17 cellular contexts compared by ENCODE assay signal in the genomic region with DNA sequence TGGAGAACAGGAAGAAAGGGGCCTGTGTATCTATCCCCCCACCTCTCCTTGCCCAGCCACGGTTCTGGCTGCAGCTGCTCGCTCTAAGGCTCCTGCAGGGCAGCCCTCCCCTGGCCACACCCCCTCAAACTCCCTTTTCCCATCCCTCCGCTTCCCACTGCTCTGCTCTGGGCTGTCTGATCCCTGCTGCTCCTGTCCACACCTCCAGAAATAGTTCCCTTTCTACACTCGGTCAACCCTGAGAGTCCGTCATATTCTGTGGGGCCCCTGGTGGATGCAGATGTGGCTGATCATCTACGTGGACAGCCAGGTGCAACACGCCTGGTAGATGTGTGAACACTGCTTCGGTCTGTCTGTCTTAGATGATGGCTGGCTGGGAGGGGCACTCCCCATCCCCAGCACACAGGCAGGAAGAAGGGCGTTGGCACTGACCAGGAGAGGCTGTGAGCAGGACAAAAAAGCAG. TPM values are rescaled to one million over a fixed set of nuclear protein-coding genes. Genes with fewer than 3 reads are reported as not detected.
DNase-seq lines count a peak whose midpoint lies in the region; ATAC-seq and TF ChIP-seq lines count a peak whose summit lies in the region.
"Had no signal": no experiment of that assay in that cellular context is flagged by ENCODE, and none has a peak within 500 bp of the region (broad histone marks: within the 10 kb centered on the region; RNA-seq: fewer than 3 reads in every experiment).

No MANE protein-coding gene starts in this region.

- no peaks in the 10 kb centered on the region for H3K36me3 Mint-ChIP-seq in endothelial cell (ENCODE audit: low read depth, unreplicated experiment)

- no peaks in the 10 kb centered on the region for H3K9me3 Mint-ChIP-seq in endothelial cell (ENCODE audit: unreplicated experiment)
- H3K9me3 Mint-ChIP-seq: central memory CD8-positive, alpha-beta T cell had no signal

- TF ChIP-seq EP300 in stomach (IDR thresholded peaks at IDR 0.05), result no peak

- TF ChIP-seq CTCF in stomach (IDR thresholded peaks at IDR 0.05), result no peak
- TF ChIP-seq CTCF in endothelial cell (IDR thresholded peaks at IDR 0.05; ENCODE audit: unreplicated experiment), result no peak

- no peak overlapping the region for H3K4me3 Mint-ChIP-seq in endothelial cell (ENCODE audit: unreplicated experiment)
- H3K4me3 Mint-ChIP-seq: activated B cell treated with CpG ODN at 0.5 μM for 24 hours; activated T-helper 1 cell treated with anti-CD3 and anti-CD28 coated beads, Interleukin-12 subunit alpha, Interleukin-12 subunit beta, Interleukin-2, Interleukin-4 antibody, amounts not matched to agents 30 ng/mL and 10 ng/mL and 1 ng/mL, durations not matched to agents 14 hours and 24 hours and 36 hours; central memory CD8-positive, alpha-beta T cell had no signal

- H3K27ac ChIP-seq in stomach, result peak overlapping the region; percentile 21 to 82 (median 71)
- H3K27ac ChIP-seq: gastrocnemius medialis had no signal

- peaks cover 8% of the 10 kb centered on the region for H3K27me3 Mint-ChIP-seq in endothelial cell (ENCODE audit: unreplicated experiment)

- no peak overlapping the region for H3K27ac Mint-ChIP-seq in endothelial cell (ENCODE audit: unreplicated experiment)
- H3K27ac Mint-ChIP-seq: activated B cell treated with CpG ODN at 0.5 μM for 24 hours had no signal

- H3K4me1 ChIP-seq in stomach, result peaks cover 15 to 29% (median 25%) of the 10 kb centered on the region in 4 donors

- DNase-seq in H7 (peak; percentile 66), stomach (no peak), endothelial cell (ENCODE audit: low spot score) (no peak)
- DNase-seq: activated B cell treated with CpG ODN at 0.5 μM for 24 hours, DMS79 treated with DMSO at 0.1 percent for 48 hours, gastrocnemius medialis, NCI-H2171, RPMI8226 had no signal

- H3K9me3 ChIP-seq in iPS-18c (ENCODE audit: control insufficient read depth, insufficient read depth, low read length) (no peaks in the 10 kb centered on the region), stomach (peaks cover 0 to 5% (median 2%) of the 10 kb centered on the region in 4 donors)
- H3K9me3 ChIP-seq: gastrocnemius medialis had no signal

- H3K27me3 ChIP-seq in H7 (ENCODE audit: control insufficient read depth, insufficient read depth, low read length) (peaks cover 5% of the 10 kb centered on the region), stomach (peaks cover 0 to 10% (median 0%) of the 10 kb centered on the region in 3 donors)

- WGBS in stomach, 5 donors, result 57 to 64% (median 59%) methylated on average over 8 to 9 of the region's 9 CpGs

- TF ChIP-seq POLR2A in stomach (IDR thresholded peaks at IDR 0.05), result no peak

- intact Hi-C loops in stomach (cut with DNase I; ENCODE audit: low total_unique reads), result no loop called here

- ATAC-seq in SK-N-SH treated with all-trans-retinoic acid at 6 μM for 48 hours (peak; percentile 43), HG03432 (IDR thresholded peaks at IDR 0.05; ENCODE audit: unreplicated experiment) (no peak), HG03378 (IDR thresholded peaks at IDR 0.05; ENCODE audit: unreplicated experiment) (no peak), HG02973 (IDR thresholded peaks at IDR 0.05; ENCODE audit: unreplicated experiment) (no peak)
- ATAC-seq: gastrocnemius medialis had no signal

- H3K36me3 ChIP-seq in H7 (replicated peaks; ENCODE audit: control insufficient read depth, insufficient read depth, low read length), result no peaks in the 10 kb centered on the region
- H3K36me3 ChIP-seq in stomach, result no peaks in the 10 kb centered on the region
- H3K36me3 ChIP-seq: gastrocnemius medialis had no signal

- peaks cover 3% of the 10 kb centered on the region for H3K4me1 Mint-ChIP-seq in endothelial cell (ENCODE audit: unreplicated experiment)

- H3K4me3 ChIP-seq in H7 (ENCODE audit: insufficient read depth, low read depth, low read length) (no peak overlapping the region), iPS-18c (ENCODE audit: insufficient read depth, low read depth, low read length) (0 out of 2 replicates have a peak overlapping the region, but pooled peaks have one; percentile 1), stomach (no peak overlapping the region)
- H3K4me3 ChIP-seq: gastrocnemius medialis had no signal

TF ChIP-seq in SK-N-SH treated with all-trans-retinoic acid at 6 μM for 48 hours, 23 proteins besides CTCF, POLR2A, EP300 and RAD21:
- no peak for TF ChIP-seq ISL1 (CRISPR knock-in tag; IDR thresholded peaks at IDR 0.05)
- TF ChIP-seq OSR1 (CRISPR knock-in tag; IDR thresholded peaks at IDR 0.05), result no peak
- no peak for TF ChIP-seq ZNF8 (CRISPR knock-in tag; IDR thresholded peaks at IDR 0.05)

RNA-seq across cellular contexts. Expression of a gene that starts 19.3 kb away (rescaled TPM):
- total RNA-seq in H7 (2014; rRNA removed; shearing (Covaris generic)), result 44.9 and 116 TPM in 2 replicates
- total RNA-seq in stomach (1,000 to 10,000 TPM in 1 of 5 donors, 100 to 1,000 TPM in 4; 218 to 2,364 (median 659) TPM), endothelial cell (ENCODE audit: unreplicated experiment) (4.5 TPM)
- 1,000 to 10,000 TPM in 1 of 3 donors, 100 to 1,000 TPM in 2; 431 to 1,737 (median 761) TPM for polyA plus RNA-seq in stomach
- total RNA-seq: activated B cell treated with CpG ODN at 0.5 μM for 24 hours; activated T-helper 1 cell treated with anti-CD3 and anti-CD28 coated beads, Interleukin-12 subunit alpha, Interleukin-12 subunit beta, Interleukin-2, Interleukin-4 antibody, amounts not matched to agents 30 ng/mL and 10 ng/mL and 1 ng/mL, durations not matched to agents 14 hours and 24 hours and 36 hours had no signal

RNA-seq across cellular contexts. Expression of a gene that starts 24.4 kb away (rescaled TPM):
- not detected in 2 replicates for total RNA-seq in H7 (2014; rRNA removed; shearing (Covaris generic))
- not detected for total RNA-seq in stomach
- polyA plus RNA-seq in stomach, result not detected
- total RNA-seq in endothelial cell (ENCODE audit: unreplicated experiment), result not detected
- total RNA-seq: activated B cell treated with CpG ODN at 0.5 μM for 24 hours; activated T-helper 1 cell treated with anti-CD3 and anti-CD28 coated beads, Interleukin-12 subunit alpha, Interleukin-12 subunit beta, Interleukin-2, Interleukin-4 antibody, amounts not matched to agents 30 ng/mL and 10 ng/mL and 1 ng/mL, durations not matched to agents 14 hours and 24 hours and 36 hours; gastrocnemius medialis; pulmonary artery endothelial cell; temporal lobe had no signal

RNA-seq across cellular contexts. Expression of a gene that starts 28.7 kb away (rescaled TPM):
- 0.52 and 0.59 TPM in 2 replicates for total RNA-seq in H7 (2014; rRNA removed; shearing (Covaris generic))
- total RNA-seq in stomach (1 to 10 TPM in 4 of 5 donors, not detected in 1; 1.6 to 9.4 (median 2.4) TPM), endothelial cell (ENCODE audit: unreplicated experiment) (not detected)
- polyA plus RNA-seq in stomach, result 1,000 to 10,000 TPM in 1 of 3 donors, 1 to 10 TPM in 2; 1.4 to 3,416 (median 4.7) TPM
- total RNA-seq: activated B cell treated with CpG ODN at 0.5 μM for 24 hours; activated T-helper 1 cell treated with anti-CD3 and anti-CD28 coated beads, Interleukin-12 subunit alpha, Interleukin-12 subunit beta, Interleukin-2, Interleukin-4 antibody, amounts not matched to agents 30 ng/mL and 10 ng/mL and 1 ng/mL, durations not matched to agents 14 hours and 24 hours and 36 hours; gastrocnemius medialis had no signal

RNA-seq across cellular contexts. Expression of a gene that starts 39.3 kb away (rescaled TPM):
- not detected in 2 replicates for total RNA-seq in H7 (2014; rRNA removed; shearing (Covaris generic))
- total RNA-seq in stomach (1 to 10 TPM in 1 of 5 donors, not detected in 4; 1.3 TPM), endothelial cell (ENCODE audit: unreplicated experiment) (not detected)
- 100 to 1,000 TPM in 1 of 3 donors, 1 to 10 TPM in 1, not detected in 1; 2.4 to 164 TPM for polyA plus RNA-seq in stomach
- total RNA-seq: activated B cell treated with CpG ODN at 0.5 μM for 24 hours; activated T-helper 1 cell treated with anti-CD3 and anti-CD28 coated beads, Interleukin-12 subunit alpha, Interleukin-12 subunit beta, Interleukin-2, Interleukin-4 antibody, amounts not matched to agents 30 ng/mL and 10 ng/mL and 1 ng/mL, durations not matched to agents 14 hours and 24 hours and 36 hours; gastrocnemius medialis had no signal

RNA-seq across cellular contexts. Expression of a gene that starts 42.0 kb away (rescaled TPM):
- total RNA-seq in H7 (2014; rRNA removed; shearing (Covaris generic)), result not detected in 2 replicates
- 10 to 100 TPM in 2 of 5 donors, 1 to 10 TPM in 2, not detected in 1; 2.2 to 43.8 (median 11.1) TPM for total RNA-seq in stomach
- over 10,000 TPM in 1 of 3 donors, 10 to 100 TPM in 1, 1 to 10 TPM in 1; 1.1 to 12,460 (median 41.1) TPM for polyA plus RNA-seq in stomach
- total RNA-seq in endothelial cell (ENCODE audit: unreplicated experiment), result not detected
- total RNA-seq: activated B cell treated with CpG ODN at 0.5 μM for 24 hours; activated T-helper 1 cell treated with anti-CD3 and anti-CD28 coated beads, Interleukin-12 subunit alpha, Interleukin-12 subunit beta, Interleukin-2, Interleukin-4 antibody, amounts not matched to agents 30 ng/mL and 10 ng/mL and 1 ng/mL, durations not matched to agents 14 hours and 24 hours and 36 hours; gastrocnemius medialis; pulmonary artery endothelial cell; temporal lobe had no signal
